In genomic region chr1:197619008-197619640, GRCh38 we compare ENCODE assay signal across 8 cellular contexts.
DNase-seq lines count a peak whose midpoint lies in the region; ATAC-seq and TF ChIP-seq lines count a peak whose summit lies in the region.

No MANE protein-coding gene starts in this region.

- no peaks in the 10 kb centered on the region for H3K27me3 Mint-ChIP-seq in CD4-positive, CD25-positive, alpha-beta regulatory T cell

- H3K4me1 ChIP-seq in CD4-positive, CD25-positive, alpha-beta regulatory T cell (ENCODE audit: control insufficient read depth, insufficient read depth, low read length, poor library complexity, severe bottlenecking), result no peaks in the 10 kb centered on the region
- H3K4me1 ChIP-seq in lower lobe of right lung, result no peaks in the 10 kb centered on the region

- no peak overlapping the region for H3K27ac Mint-ChIP-seq in CD4-positive, CD25-positive, alpha-beta regulatory T cell

- peak; percentile 29 for TF ChIP-seq CTCF in lower lobe of right lung (IDR thresholded peaks at IDR 0.05)
- TF ChIP-seq CTCF in GM20000 (IDR thresholded peaks at IDR 0.05; ENCODE audit: extremely low read depth, missing control alignments), result no peak

- no peaks in the 10 kb centered on the region for H3K9me3 Mint-ChIP-seq in CD4-positive, CD25-positive, alpha-beta regulatory T cell

- DNase-seq in CD4-positive, CD25-positive, alpha-beta regulatory T cell, result peak in 2 of 3 donors; percentile 5 to 11
- DNase-seq in NCI-H128 (lab: John Stamatoyannopoulos, UW; ENCODE audit: unreplicated experiment) (peak; percentile 17), astrocyte of the hippocampus (ENCODE audit: low read depth, low spot score) (peak; percentile 38), lower lobe of right lung (no peak), NCI-H146 (lab: John Stamatoyannopoulos, UW) (no peak), substantia nigra (lab: John Stamatoyannopoulos, UW) (no peak), GM20000 (ENCODE audit: low spot score) (no peak)

- ATAC-seq in CD4-positive, CD25-positive, alpha-beta regulatory T cell (ENCODE audit: low read depth in 2 of 2), result no peak
- ATAC-seq in lower lobe of right lung (peak in 1 of 2 donors; percentile 13), GM19452 (IDR thresholded peaks at IDR 0.05; ENCODE audit: unreplicated experiment) (no peak)

- no peak overlapping the region for H3K4me3 Mint-ChIP-seq in CD4-positive, CD25-positive, alpha-beta regulatory T cell

- H3K36me3 Mint-ChIP-seq in CD4-positive, CD25-positive, alpha-beta regulatory T cell, result peaks cover 19% of the 10 kb centered on the region

- no peak overlapping the region for H3K4me3 ChIP-seq in CD4-positive, CD25-positive, alpha-beta regulatory T cell (ENCODE audit: low read depth, low read length)
- no peak overlapping the region for H3K4me3 ChIP-seq in lower lobe of right lung

- intact Hi-C loops in lower lobe of right lung (cut with DNase I), result loop anchor here (10.0 kb wide), 1 partner anchor 246 kb away; no protein-coding TSS in a partner anchor

- H3K27ac ChIP-seq in CD4-positive, CD25-positive, alpha-beta regulatory T cell (ENCODE audit: insufficient read depth, low read length, poor library complexity, severe bottlenecking), result no peak overlapping the region
- no peak overlapping the region for H3K27ac ChIP-seq in lower lobe of right lung
- H3K27ac ChIP-seq in substantia nigra (ENCODE audit: low read depth, low read length, poor library complexity, severe bottlenecking), result no peak overlapping the region

- H3K4me1 Mint-ChIP-seq in CD4-positive, CD25-positive, alpha-beta regulatory T cell, result peaks cover 4 to 17% (median 11%) of the 10 kb centered on the region in 4 donors

- no peaks in the 10 kb centered on the region for H3K27me3 ChIP-seq in CD4-positive, CD25-positive, alpha-beta regulatory T cell (ENCODE audit: control insufficient read depth, insufficient read depth, low read length)
- H3K27me3 ChIP-seq in lower lobe of right lung (ENCODE audit: low read depth), result no peaks in the 10 kb centered on the region

- peaks cover 12% of the 10 kb centered on the region for H3K36me3 ChIP-seq in CD4-positive, CD25-positive, alpha-beta regulatory T cell (ENCODE audit: control insufficient read depth, insufficient read depth, low read length)
- H3K36me3 ChIP-seq in lower lobe of right lung, result peaks cover 6% of the 10 kb centered on the region

- H3K9me3 ChIP-seq in CD4-positive, CD25-positive, alpha-beta regulatory T cell (ENCODE audit: control insufficient read depth in 2 of 2, low read length in 2 of 2), result no peaks in the 10 kb centered on the region
- H3K9me3 ChIP-seq in lower lobe of right lung, result no peaks in the 10 kb centered on the region

Comparison
In these comparisons a context has a peak if more than half of its experiments do, and no peak if none do; other contexts are left out.
1. DNase-seq: peak in CD4-positive, CD25-positive, alpha-beta regulatory T cell (2 of 3), NCI-H128 (single experiment) and astrocyte of the hippocampus (single experiment); none in lower lobe of right lung (single experiment), NCI-H146 (single experiment), substantia nigra (0 of 49) and GM20000 (single experiment).